10 cellular contexts compared by ENCODE assay signal in the genomic region with DNA sequence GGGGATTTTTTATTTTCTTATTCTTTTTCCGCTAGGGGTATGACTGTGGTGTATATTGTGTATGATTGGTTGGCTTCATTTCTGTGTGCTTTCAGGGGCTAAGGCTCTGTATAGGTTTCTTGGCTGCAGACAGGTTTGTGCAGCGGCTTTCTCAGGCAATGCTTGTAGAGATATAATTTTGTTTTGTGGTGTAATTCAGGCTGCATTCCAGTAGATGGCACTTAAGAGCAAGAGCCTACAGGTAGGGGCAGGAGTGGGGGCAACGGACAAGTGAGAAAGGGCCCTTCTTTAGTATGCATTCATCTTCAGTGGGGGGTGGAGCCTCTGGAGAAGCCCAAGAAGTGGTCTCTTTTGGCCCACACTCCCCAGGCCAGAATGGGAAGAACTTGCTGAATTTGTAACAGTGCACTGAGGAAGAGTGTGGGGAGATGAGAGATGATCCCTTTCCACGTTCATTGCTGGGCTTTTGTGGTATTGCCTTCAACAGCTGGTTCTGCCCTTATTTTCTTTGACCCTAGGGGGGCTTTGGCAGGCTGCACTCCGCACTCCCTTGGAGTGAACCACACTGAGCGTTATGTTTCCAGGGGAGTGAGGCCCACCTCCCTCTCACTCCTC.
DNase-seq lines count a peak whose midpoint lies in the region; ATAC-seq, FAIRE-seq and TF ChIP-seq lines count a peak whose summit lies in the region.
"Had no signal": no experiment of that assay in that cellular context is flagged by ENCODE, and none has a peak within 500 bp of the region (broad histone marks: within the 10 kb centered on the region; RNA-seq: fewer than 3 reads in every experiment).

No MANE protein-coding gene starts in this region.

- H3K4me1 ChIP-seq in HepG2 (ENCODE audit: insufficient read depth, low read length) (no peaks in the 10 kb centered on the region), right lobe of liver (no peaks in the 10 kb centered on the region)

- ATAC-seq in HepG2, result peak; percentile 68
- no peak for ATAC-seq in right lobe of liver
- no peak for ATAC-seq in HG03457 (IDR thresholded peaks at IDR 0.05; ENCODE audit: unreplicated experiment)
- no peak for ATAC-seq in GM21526 (IDR thresholded peaks at IDR 0.05; ENCODE audit: low FRiP score, unreplicated experiment)
- ATAC-seq: left colon had no signal

- H3K27me3 ChIP-seq in HepG2 (ENCODE audit: control insufficient read depth in 1 of 2, insufficient read depth in 2 of 2, low read length in 2 of 2), result no peaks in the 10 kb centered on the region
- no peaks in the 10 kb centered on the region for H3K27me3 ChIP-seq in right lobe of liver

- POLR2A ChIA-PET in HepG2 (lab: Yijun Ruan, JAX), result no interaction called here

- no peaks in the 10 kb centered on the region for H3K9me3 ChIP-seq in HepG2 (ENCODE audit: low read length)
- no peaks in the 10 kb centered on the region for H3K9me3 ChIP-seq in right lobe of liver

- TF ChIP-seq POLR2A in HepG2 (IDR thresholded peaks at IDR 0.05; ENCODE audit: insufficient read depth in 1 of 2, low read depth in 2 of 2, low read length in 2 of 2), result no peak
- TF ChIP-seq POLR2A in right lobe of liver (IDR thresholded peaks at IDR 0.05), result no peak

- H3K79me2 ChIP-seq in HepG2 (ENCODE audit: insufficient read depth, low read length), result no peaks in the 10 kb centered on the region

- no peaks in the 10 kb centered on the region for H4K20me1 ChIP-seq in HepG2 (ENCODE audit: insufficient read depth, low read length)

- CTCF ChIA-PET in HepG2 (lab: Yijun Ruan, JAX; ENCODE audit: low intra/inter-chr PET ratio, low total read pairs), result no interaction called here

- H2AFZ ChIP-seq in HepG2 (ENCODE audit: low read length), result no peak overlapping the region

- no peak for TF ChIP-seq RAD21 in HepG2 (CRISPR knock-in tag; IDR thresholded peaks at IDR 0.05)

- H3K36me3 ChIP-seq in HepG2 (replicated peaks in 1 of 2; ENCODE audit: control insufficient read depth in 1 of 2, insufficient read depth in 2 of 2, low read length in 2 of 2) (no peaks in the 10 kb centered on the region), right lobe of liver (no peaks in the 10 kb centered on the region)

- TF ChIP-seq CTCF in HepG2 (CRISPR knock-in tag; IDR thresholded peaks at IDR 0.05) (peak; percentile 42), right lobe of liver (IDR thresholded peaks at IDR 0.05) (no peak)

- 22% methylated on average over 6 of the region's 6 CpGs for WGBS in HepG2 (ENCODE audit: low lambda C conversion rate)
- WGBS in right lobe of liver (ENCODE audit: insufficient coverage, low coverage, low lambda C conversion rate, missing lambda C conversion rate), result 38% methylated on average over 4 of the region's 6 CpGs

- no TSS peak for BruUV-seq in HepG2 (replicated peaks; lab: Mats Ljungman, UMichigan)

- H3K9ac ChIP-seq in HepG2 (ENCODE audit: insufficient read depth, low read depth, low read length), result no peak overlapping the region

- TF ChIP-seq EP300 in HepG2 (IDR thresholded peaks at IDR 0.05; ENCODE audit: low read depth in 2 of 2, low read length in 2 of 2) (no peak), HepG2 (CRISPR knock-in tag; IDR thresholded peaks at IDR 0.05; ENCODE audit: borderline replicate concordance) (no peak)

- no peak for FAIRE-seq in HepG2 (lab: Jason Lieb, UNC)
- FAIRE-seq: endometrium had no signal

- H3K4me2 ChIP-seq in HepG2 (ENCODE audit: low read depth, low read length), result no peak overlapping the region

- intact Hi-C loops in HepG2 (cut with micrococcal nuclease; ENCODE audit: unreplicated experiment) (no loop called here), right lobe of liver (cut with DNase I) (no loop called here)

- H3K4me3 ChIP-seq in HepG2 (replicated peaks in 1 of 3; ENCODE audit: insufficient read depth in 1 of 3, low read depth in 2 of 3, low read length in 3 of 3) (no peak overlapping the region), right lobe of liver (no peak overlapping the region)

- H3K27ac ChIP-seq in HepG2 (ENCODE audit: extremely low read length, insufficient read depth, low read length) (no peak overlapping the region), right lobe of liver (no peak overlapping the region)

- DNase-seq in HepG2 (ENCODE audit: low spot score) (peak; percentile 11), right lobe of liver (no peak), NAMALWA (ENCODE audit: low spot score) (peak; percentile 62), dermis blood vessel endothelial cell (peak; percentile 18), GOT3 (lab: John Stamatoyannopoulos, UW) (no peak)
- no peak for DNase-seq in activated CD4-positive, CD25-positive, alpha-beta regulatory T cell (lab: John Stamatoyannopoulos, UW)
- DNase-seq: left colon had no signal

- in situ Hi-C loops in HepG2 (cut with HindIII; ENCODE audit: extremely low pct_ligation_motif_present, low pct_unique_long_range_greater_than_20kb), result no loop called here

TF ChIP-seq in HepG2, 621 proteins besides CTCF, POLR2A, EP300 and RAD21:
- TF ChIP-seq CBX1 (IDR thresholded peaks at IDR 0.05; ENCODE audit: low read depth) (no peak), TRIM24 (CRISPR knock-in tag; IDR thresholded peaks at IDR 0.05) (no peak), ZNF160 (CRISPR knock-in tag; IDR thresholded peaks at IDR 0.05) (no peak)
- TF ChIP-seq, protein P1, sequence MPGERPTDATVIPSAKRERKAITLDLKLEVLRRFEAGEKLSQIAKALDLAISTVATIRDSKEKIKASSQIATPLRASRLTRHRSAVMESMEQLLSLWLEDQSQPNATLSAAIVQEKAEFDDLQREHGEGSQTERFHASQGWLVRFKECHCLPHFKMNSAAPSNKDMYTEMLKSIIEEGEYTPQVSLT (CRISPR knock-in tag; IDR thresholded peaks at IDR 0.05; ENCODE audit: borderline replicate concordance, low read depth), result no peak
- TF ChIP-seq, protein P2, sequence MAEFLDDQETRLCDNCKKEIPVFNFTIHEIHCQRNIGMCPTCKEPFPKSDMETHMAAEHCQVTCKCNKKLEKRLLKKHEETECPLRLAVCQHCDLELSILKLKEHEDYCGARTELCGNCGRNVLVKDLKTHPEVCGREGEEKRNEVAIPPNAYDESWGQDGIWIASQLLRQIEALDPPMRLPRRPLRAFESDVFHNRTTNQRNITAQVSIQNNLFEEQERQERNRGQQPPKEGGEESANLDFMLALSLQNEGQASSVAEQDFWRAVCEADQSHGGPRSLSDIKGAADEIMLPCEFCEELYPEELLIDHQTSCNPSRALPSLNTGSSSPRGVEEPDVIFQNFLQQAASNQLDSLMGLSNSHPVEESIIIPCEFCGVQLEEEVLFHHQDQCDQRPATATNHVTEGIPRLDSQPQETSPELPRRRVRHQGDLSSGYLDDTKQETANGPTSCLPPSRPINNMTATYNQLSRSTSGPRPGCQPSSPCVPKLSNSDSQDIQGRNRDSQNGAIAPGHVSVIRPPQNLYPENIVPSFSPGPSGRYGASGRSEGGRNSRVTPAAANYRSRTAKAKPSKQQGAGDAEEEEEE (CRISPR knock-in tag; IDR thresholded peaks at IDR 0.05; ENCODE audit: borderline replicate concordance), result no peak
- TF ChIP-seq, protein P3, sequence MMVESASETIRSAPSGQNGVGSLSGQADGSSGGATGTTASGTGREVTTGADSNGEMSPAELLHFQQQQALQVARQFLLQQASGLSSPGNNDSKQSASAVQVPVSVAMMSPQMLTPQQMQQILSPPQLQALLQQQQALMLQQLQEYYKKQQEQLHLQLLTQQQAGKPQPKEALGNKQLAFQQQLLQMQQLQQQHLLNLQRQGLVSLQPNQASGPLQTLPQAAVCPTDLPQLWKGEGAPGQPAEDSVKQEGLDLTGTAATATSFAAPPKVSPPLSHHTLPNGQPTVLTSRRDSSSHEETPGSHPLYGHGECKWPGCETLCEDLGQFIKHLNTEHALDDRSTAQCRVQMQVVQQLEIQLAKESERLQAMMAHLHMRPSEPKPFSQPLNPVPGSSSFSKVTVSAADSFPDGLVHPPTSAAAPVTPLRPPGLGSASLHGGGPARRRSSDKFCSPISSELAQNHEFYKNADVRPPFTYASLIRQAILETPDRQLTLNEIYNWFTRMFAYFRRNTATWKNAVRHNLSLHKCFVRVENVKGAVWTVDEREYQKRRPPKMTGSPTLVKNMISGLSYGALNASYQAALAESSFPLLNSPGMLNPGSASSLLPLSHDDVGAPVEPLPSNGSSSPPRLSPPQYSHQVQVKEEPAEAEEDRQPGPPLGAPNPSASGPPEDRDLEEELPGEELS (CRISPR knock-in tag; IDR thresholded peaks at IDR 0.05), result no peak
- TF ChIP-seq, protein P4, sequence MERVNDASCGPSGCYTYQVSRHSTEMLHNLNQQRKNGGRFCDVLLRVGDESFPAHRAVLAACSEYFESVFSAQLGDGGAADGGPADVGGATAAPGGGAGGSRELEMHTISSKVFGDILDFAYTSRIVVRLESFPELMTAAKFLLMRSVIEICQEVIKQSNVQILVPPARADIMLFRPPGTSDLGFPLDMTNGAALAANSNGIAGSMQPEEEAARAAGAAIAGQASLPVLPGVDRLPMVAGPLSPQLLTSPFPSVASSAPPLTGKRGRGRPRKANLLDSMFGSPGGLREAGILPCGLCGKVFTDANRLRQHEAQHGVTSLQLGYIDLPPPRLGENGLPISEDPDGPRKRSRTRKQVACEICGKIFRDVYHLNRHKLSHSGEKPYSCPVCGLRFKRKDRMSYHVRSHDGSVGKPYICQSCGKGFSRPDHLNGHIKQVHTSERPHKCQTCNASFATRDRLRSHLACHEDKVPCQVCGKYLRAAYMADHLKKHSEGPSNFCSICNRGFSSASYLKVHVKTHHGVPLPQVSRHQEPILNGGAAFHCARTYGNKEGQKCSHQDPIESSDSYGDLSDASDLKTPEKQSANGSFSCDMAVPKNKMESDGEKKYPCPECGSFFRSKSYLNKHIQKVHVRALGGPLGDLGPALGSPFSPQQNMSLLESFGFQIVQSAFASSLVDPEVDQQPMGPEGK (CRISPR knock-in tag; IDR thresholded peaks at IDR 0.05), result peak; percentile 26; the same call in 1 of the 2 replicates

Comparison
In these comparisons a context has a peak if more than half of its experiments do, and no peak if none do; other contexts are left out.
1. DNase-seq: peak in HepG2 (single experiment), NAMALWA (single experiment) and dermis blood vessel endothelial cell (single experiment); none in right lobe of liver (0 of 3), activated CD4-positive, CD25-positive, alpha-beta regulatory T cell (0 of 4) and GOT3 (single experiment).